2 cellular contexts compared by ENCODE assay signal in the genomic region with DNA sequence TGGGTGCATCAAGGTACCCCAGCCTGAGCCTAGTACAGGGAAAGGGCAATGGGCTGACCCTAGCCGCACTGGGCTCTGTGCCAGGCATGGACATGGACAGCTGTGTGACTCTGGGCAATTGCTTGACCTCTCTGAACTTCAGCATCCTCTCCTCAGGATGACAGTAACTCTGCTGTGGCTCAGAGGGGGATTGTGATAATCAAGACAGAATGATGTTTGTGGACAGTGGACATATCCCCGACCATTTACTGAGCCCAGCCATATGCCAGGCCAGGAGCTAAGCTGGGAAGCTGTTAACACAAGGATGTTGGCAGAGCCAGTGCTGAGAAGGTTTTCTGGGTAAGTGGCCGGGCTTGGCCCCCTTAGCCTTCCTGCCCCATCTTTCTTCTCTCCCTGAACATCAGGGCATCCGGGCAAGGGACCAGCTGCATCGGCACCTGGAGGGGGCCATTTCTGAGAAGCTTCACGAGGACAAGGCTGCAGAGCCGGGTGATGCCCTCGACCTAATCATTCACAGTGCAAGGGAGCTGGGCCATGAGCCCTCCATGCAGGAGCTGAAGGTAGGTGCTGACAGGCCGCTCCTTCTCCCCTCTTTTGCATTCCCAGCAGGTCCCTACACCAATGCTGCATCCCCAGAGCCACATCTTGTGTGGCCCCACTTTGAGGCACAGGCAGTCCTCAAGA.
TF ChIP-seq lines count a peak whose summit lies in the region.

No MANE protein-coding gene starts in this region.

TF ChIP-seq in GM23338, 12 proteins besides CTCF, POLR2A, EP300 and RAD21 (continues in another document):
- no peak for TF ChIP-seq EZH2phosphoT487 (IDR thresholded peaks at IDR 0.05; ENCODE audit: unreplicated experiment)
- TF ChIP-seq, protein P1, sequence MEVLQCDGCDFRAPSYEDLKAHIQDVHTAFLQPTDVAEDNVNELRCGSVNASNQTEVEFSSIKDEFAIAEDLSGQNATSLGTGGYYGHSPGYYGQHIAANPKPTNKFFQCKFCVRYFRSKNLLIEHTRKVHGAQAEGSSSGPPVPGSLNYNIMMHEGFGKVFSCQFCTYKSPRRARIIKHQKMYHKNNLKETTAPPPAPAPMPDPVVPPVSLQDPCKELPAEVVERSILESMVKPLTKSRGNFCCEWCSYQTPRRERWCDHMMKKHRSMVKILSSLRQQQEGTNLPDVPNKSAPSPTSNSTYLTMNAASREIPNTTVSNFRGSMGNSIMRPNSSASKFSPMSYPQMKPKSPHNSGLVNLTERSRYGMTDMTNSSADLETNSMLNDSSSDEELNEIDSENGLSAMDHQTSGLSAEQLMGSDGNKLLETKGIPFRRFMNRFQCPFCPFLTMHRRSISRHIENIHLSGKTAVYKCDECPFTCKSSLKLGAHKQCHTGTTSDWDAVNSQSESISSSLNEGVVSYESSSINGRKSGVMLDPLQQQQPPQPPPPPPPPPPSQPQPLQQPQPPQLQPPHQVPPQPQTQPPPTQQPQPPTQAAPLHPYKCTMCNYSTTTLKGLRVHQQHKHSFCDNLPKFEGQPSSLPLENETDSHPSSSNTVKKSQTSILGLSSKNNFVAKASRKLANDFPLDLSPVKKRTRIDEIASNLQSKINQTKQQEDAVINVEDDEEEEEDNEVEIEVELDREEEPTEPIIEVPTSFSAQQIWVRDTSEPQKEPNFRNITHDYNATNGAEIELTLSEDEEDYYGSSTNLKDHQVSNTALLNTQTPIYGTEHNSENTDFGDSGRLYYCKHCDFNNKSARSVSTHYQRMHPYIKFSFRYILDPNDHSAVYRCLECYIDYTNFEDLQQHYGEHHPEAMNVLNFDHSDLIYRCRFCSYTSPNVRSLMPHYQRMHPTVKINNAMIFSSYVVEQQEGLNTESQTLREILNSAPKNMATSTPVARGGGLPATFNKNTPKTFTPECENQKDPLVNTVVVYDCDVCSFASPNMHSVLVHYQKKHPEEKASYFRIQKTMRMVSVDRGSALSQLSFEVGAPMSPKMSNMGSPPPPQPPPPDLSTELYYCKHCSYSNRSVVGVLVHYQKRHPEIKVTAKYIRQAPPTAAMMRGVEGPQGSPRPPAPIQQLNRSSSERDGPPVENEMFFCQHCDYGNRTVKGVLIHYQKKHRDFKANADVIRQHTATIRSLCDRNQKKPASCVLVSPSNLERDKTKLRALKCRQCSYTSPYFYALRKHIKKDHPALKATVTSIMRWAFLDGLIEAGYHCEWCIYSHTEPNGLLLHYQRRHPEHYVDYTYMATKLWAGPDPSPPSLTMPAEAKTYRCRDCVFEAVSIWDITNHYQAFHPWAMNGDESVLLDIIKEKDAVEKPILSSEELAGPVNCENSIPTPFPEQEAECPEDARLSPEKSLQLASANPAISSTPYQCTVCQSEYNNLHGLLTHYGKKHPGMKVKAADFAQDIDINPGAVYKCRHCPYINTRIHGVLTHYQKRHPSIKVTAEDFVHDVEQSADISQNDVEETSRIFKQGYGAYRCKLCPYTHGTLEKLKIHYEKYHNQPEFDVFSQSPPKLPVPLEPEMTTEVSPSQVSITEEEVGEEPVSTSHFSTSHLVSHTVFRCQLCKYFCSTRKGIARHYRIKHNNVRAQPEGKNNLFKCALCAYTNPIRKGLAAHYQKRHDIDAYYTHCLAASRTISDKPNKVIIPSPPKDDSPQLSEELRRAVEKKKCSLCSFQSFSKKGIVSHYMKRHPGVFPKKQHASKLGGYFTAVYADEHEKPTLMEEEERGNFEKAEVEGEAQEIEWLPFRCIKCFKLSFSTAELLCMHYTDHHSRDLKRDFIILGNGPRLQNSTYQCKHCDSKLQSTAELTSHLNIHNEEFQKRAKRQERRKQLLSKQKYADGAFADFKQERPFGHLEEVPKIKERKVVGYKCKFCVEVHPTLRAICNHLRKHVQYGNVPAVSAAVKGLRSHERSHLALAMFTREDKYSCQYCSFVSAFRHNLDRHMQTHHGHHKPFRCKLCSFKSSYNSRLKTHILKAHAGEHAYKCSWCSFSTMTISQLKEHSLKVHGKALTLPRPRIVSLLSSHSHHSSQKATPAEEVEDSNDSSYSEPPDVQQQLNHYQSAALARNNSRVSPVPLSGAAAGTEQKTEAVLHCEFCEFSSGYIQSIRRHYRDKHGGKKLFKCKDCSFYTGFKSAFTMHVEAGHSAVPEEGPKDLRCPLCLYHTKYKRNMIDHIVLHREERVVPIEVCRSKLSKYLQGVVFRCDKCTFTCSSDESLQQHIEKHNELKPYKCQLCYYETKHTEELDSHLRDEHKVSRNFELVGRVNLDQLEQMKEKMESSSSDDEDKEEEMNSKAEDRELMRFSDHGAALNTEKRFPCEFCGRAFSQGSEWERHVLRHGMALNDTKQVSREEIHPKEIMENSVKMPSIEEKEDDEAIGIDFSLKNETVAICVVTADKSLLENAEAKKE (CRISPR knock-in tag; IDR thresholded peaks at IDR 0.05): no peak
- TF ChIP-seq ZNF114 (CRISPR knock-in tag; IDR thresholded peaks at IDR 0.05): no peak
- no peak for TF ChIP-seq EZH2 (IDR thresholded peaks at IDR 0.05; ENCODE audit: low read depth, unreplicated experiment)
- TF ChIP-seq JUNB (IDR thresholded peaks at IDR 0.05; ENCODE audit: unreplicated experiment): no peak
- TF ChIP-seq CREB1 (CRISPR knock-in tag; IDR thresholded peaks at IDR 0.05; ENCODE audit: low read depth): no peak
- no peak for TF ChIP-seq POLR2AphosphoS5 (IDR thresholded peaks at IDR 0.05; ENCODE audit: low read depth)
- TF ChIP-seq, protein P2, sequence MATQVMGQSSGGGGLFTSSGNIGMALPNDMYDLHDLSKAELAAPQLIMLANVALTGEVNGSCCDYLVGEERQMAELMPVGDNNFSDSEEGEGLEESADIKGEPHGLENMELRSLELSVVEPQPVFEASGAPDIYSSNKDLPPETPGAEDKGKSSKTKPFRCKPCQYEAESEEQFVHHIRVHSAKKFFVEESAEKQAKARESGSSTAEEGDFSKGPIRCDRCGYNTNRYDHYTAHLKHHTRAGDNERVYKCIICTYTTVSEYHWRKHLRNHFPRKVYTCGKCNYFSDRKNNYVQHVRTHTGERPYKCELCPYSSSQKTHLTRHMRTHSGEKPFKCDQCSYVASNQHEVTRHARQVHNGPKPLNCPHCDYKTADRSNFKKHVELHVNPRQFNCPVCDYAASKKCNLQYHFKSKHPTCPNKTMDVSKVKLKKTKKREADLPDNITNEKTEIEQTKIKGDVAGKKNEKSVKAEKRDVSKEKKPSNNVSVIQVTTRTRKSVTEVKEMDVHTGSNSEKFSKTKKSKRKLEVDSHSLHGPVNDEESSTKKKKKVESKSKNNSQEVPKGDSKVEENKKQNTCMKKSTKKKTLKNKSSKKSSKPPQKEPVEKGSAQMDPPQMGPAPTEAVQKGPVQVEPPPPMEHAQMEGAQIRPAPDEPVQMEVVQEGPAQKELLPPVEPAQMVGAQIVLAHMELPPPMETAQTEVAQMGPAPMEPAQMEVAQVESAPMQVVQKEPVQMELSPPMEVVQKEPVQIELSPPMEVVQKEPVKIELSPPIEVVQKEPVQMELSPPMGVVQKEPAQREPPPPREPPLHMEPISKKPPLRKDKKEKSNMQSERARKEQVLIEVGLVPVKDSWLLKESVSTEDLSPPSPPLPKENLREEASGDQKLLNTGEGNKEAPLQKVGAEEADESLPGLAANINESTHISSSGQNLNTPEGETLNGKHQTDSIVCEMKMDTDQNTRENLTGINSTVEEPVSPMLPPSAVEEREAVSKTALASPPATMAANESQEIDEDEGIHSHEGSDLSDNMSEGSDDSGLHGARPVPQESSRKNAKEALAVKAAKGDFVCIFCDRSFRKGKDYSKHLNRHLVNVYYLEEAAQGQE (IDR thresholded peaks at IDR 0.05; ENCODE audit: unreplicated experiment): no peak
- no peak for TF ChIP-seq ZNF331 (CRISPR knock-in tag; IDR thresholded peaks at IDR 0.05; ENCODE audit: low read depth)
- no peak for TF ChIP-seq STAT1 (IDR thresholded peaks at IDR 0.05; ENCODE audit: unreplicated experiment)
- no peak for TF ChIP-seq NANOG (IDR thresholded peaks at IDR 0.05; ENCODE audit: borderline replicate concordance)

TF ChIP-seq in K562, 482 proteins besides CTCF, POLR2A, EP300 and RAD21:
- TF ChIP-seq ZFP36 (IDR thresholded peaks at IDR 0.05; ENCODE audit: low read depth, low read length, partially characterized antibody) (peak; percentile 22), TCFL5 (CRISPR knock-in tag; conservative IDR thresholded peaks at IDR 0.05) (no peak), RBM25 (IDR thresholded peaks at IDR 0.05; ENCODE audit: low read depth, low read length, severe bottlenecking) (peak; percentile 48)
